ENCODE assay signal across 8 cellular contexts in genomic region chrX:108091266-108091877, GRCh38. TPM values are rescaled to one million over a fixed set of nuclear protein-coding genes. Genes with fewer than 3 reads are reported as not detected.
DNase-seq lines count a peak whose midpoint lies in the region; ATAC-seq and TF ChIP-seq lines count a peak whose summit lies in the region.

ATG4A (plus strand) TSS chrX:108091778; CDS start chrX:108091827, 49 bp downstream.
PSMD10 (minus strand) TSS chrX:108091542; CDS start chrX:108091520, 22 bp downstream.

- in situ Hi-C loops in astrocyte of the cerebellum (cut with HindIII; ENCODE audit: low sequenced_read_pairs): no loop called here

- H3K4me3 ChIP-seq in astrocyte of the cerebellum (ENCODE audit: low read depth, low read length): peak within 1 kb of the TSS; percentile 72

- TF ChIP-seq CTCF in astrocyte of the cerebellum (IDR thresholded peaks at IDR 0.05; ENCODE audit: low read depth, low read length, missing control alignments): no peak

- peak; percentile 85 for DNase-seq in NCI-H2029 treated with DMSO at 0.1 percent for 48 hours (lab: John Stamatoyannopoulos, UW)
- DNase-seq in T-helper 22 cell (ENCODE audit: low read depth): peak; percentile 87
- peak; percentile 89 for DNase-seq in astrocyte of the cerebellum (ENCODE audit: low read depth)
- peak; percentile 64 for DNase-seq in hepatic stellate cell (ENCODE audit: low spot score)
- peak; percentile 91 for DNase-seq in renal cortical epithelial cell (ENCODE audit: low read depth)
- DNase-seq in 8988T: no peak

- ATAC-seq in GM18519 (IDR thresholded peaks at IDR 0.05; ENCODE audit: low FRiP score, unreplicated experiment) (peak; percentile 93), HG03039 (IDR thresholded peaks at IDR 0.05; ENCODE audit: unreplicated experiment) (peak; percentile 97)

RNA-seq across cellular contexts. Expression of gene ATG4A, which starts in this region (rescaled TPM):
- total RNA-seq in renal cortical epithelial cell: 18.2 and 22.1 TPM in 2 replicates

RNA-seq across cellular contexts. Expression of gene PSMD10, which starts in this region (rescaled TPM):
- 95.3 and 110 TPM in 2 replicates for total RNA-seq in renal cortical epithelial cell
